In the genomic region with DNA sequence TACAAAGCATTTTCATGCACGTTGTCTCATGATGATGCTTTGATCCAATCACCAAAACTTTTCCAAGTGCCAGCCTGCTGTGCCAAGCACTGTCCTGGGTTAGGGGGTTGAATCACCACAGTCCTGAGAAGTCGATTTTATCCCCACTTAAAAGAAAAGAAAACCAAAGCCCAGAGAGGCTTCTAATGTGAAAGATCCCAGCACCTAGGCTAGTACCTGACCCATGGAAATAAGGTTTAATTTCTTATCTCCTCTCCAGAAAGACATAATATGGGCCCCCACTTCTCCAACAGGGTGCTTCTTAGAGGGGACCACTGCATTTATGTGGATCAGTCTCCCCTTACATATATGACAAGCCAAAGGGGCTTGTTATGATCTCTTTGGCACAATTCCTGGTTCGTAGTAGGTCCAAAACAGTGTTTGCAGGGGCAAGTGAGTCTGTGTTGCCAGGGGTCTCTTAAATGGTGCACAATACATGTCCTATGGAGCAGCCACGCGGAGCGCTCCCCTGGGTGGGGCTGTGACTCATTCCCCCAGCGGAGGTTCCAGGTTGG, we compare ENCODE assay signal across 8 cellular contexts. TPM values are rescaled to one million over a fixed set of nuclear protein-coding genes. Genes with fewer than 3 reads are reported as not detected.
DNase-seq lines count a peak whose midpoint lies in the region; ATAC-seq, FAIRE-seq and TF ChIP-seq lines count a peak whose summit lies in the region.

No MANE protein-coding gene starts in this region.

- TF ChIP-seq POLR2A in spleen (IDR thresholded peaks at IDR 0.05), result no peak

- peaks cover 3% of the 10 kb centered on the region; the same call in 1 of the 2 replicates for H3K4me1 ChIP-seq in HEK293 (ENCODE audit: control insufficient read depth, insufficient read depth, low read length)
- peaks cover 2% of the 10 kb centered on the region for H3K4me1 ChIP-seq in right cardiac atrium (ENCODE audit: control insufficient read depth, insufficient read depth, low read length)
- H3K4me1 ChIP-seq in spleen, result peaks cover 38 to 76% (median 59%) of the 10 kb centered on the region in 6 donors

- CTCF ChIA-PET in HEK293 (lab: Yijun Ruan, JAX), result interaction anchor here (0.5 to 6.8 kb wide), 18 partner anchors 9 to 1402 kb away, joined by 3 to 196 read pairs (median 4); partner anchors contain the start of gene SLC37A4
- CTCF ChIA-PET in activated B cell treated with CpG ODN at 0.5 μM for 24 hours (lab: Charles Lee), result interaction anchor here (1.3 to 1.7 kb wide), 2 partner anchors 15 to 44 kb away, joined by 3 to 11 read pairs; partner anchors contain the start of gene CXCR5

- no peak for ATAC-seq in activated B cell treated with CpG ODN at 0.5 μM for 24 hours (ENCODE audit: low read depth)
- no peak for ATAC-seq in right cardiac atrium
- ATAC-seq in GM19455 (IDR thresholded peaks at IDR 0.05; ENCODE audit: unreplicated experiment), result no peak

- H3K27ac Mint-ChIP-seq in activated B cell treated with CpG ODN at 0.5 μM for 24 hours, result peak overlapping the region; percentile 98

- H3K4me3 Mint-ChIP-seq in activated B cell treated with CpG ODN at 0.5 μM for 24 hours, result peak overlapping the region; percentile 95

- H3K27ac ChIP-seq in HEK293 (ENCODE audit: extremely low read depth, low read depth, low read length) (no peak overlapping the region), right cardiac atrium (ENCODE audit: low read length) (peak overlapping the region; percentile 45), spleen (peak overlapping the region; percentile 92 to 98 (median 96))

- WGBS in right cardiac atrium, result 7% methylated on average over 7 of the region's 7 CpGs
- WGBS in spleen, 5 donors, result 14 to 25% (median 19%) methylated on average over 3 to 7 of the region's 7 CpGs

- FAIRE-seq in RCC 7860 (lab: Jason Lieb, UNC), result no peak

- no peaks in the 10 kb centered on the region for H3K9me3 Mint-ChIP-seq in activated B cell treated with CpG ODN at 0.5 μM for 24 hours

- DNase-seq in activated B cell treated with CpG ODN at 0.5 μM for 24 hours (no peak), right cardiac atrium (peak in 1 of 3 donors; percentile 30), spleen (no peak), GM03348 (ENCODE audit: low spot score) (no peak), GM13977 (ENCODE audit: low spot score) (no peak), RCC 7860 (ENCODE audit: low spot score) (no peak)

- POLR2A ChIA-PET in HEK293 (lab: Yijun Ruan, JAX) (interaction anchor here (0.6 to 5.6 kb wide), 5 partner anchors 11 to 70 kb away, joined by 3 to 96 read pairs (median 7); partner anchors contain the start of gene CENATAC), activated B cell treated with CpG ODN at 0.5 μM for 24 hours (lab: Charles Lee) (interaction anchor here (0.9 to 6.0 kb wide), 5 partner anchors 15 to 137 kb away, joined by 4 to 109 read pairs (median 36); partner anchors contain the start of genes CXCR5 and DDX6)

- H3K27me3 Mint-ChIP-seq in activated B cell treated with CpG ODN at 0.5 μM for 24 hours, result peaks cover 2% of the 10 kb centered on the region

- intact Hi-C loops in activated B cell treated with CpG ODN at 0.5 μM for 24 hours (cut with micrococcal nuclease) (loop anchor here (1.0 to 5.0 kb wide), 7 partner anchors 44 to 1100 kb away; partner anchors contain the start of genes CXCR5, DDX6, RPS25 and TRAPPC4), right cardiac atrium (cut with DNase I) (loop anchor here in 3 of 4 donors (2.0 to 5.0 kb wide), 3 partner anchors 19 to 135 kb away; partner anchors contain the start of gene DDX6 (in 1 of the 3)), spleen (cut with DNase I; ENCODE audit: low total_unique reads) (no loop called here)

- H3K4me3 ChIP-seq in HEK293 (ENCODE audit: low read depth, low read length) (peak overlapping the region; percentile 1; the same call in 1 of the 2 replicates), right cardiac atrium (ENCODE audit: low read length) (no peak overlapping the region), spleen (peak overlapping the region in 6 of 8 donors; percentile 70 to 78 (median 76))

- no peaks in the 10 kb centered on the region for H3K36me3 ChIP-seq in HEK293 (ENCODE audit: control insufficient read depth in 2 of 2, insufficient read depth in 1 of 2, low read length in 2 of 2)
- peaks cover 0 to 7% (median 0%) of the 10 kb centered on the region in 6 donors for H3K36me3 ChIP-seq in spleen

- H3K27me3 ChIP-seq in right cardiac atrium (ENCODE audit: control insufficient read depth, insufficient read depth), result no peaks in the 10 kb centered on the region
- no peaks in the 10 kb centered on the region for H3K27me3 ChIP-seq in spleen (replicated peaks in 1 of 7)

- H3K9me3 ChIP-seq in HEK293 (ENCODE audit: control insufficient read depth, insufficient read depth, low read depth, low read length), result no peaks in the 10 kb centered on the region
- H3K9me3 ChIP-seq in right cardiac atrium (ENCODE audit: control insufficient read depth, low read length), result no peaks in the 10 kb centered on the region
- no peaks in the 10 kb centered on the region for H3K9me3 ChIP-seq in spleen

- TF ChIP-seq CTCF in HEK293 (tag by site-specific recombination; IDR thresholded peaks at IDR 0.05) (no peak), activated B cell treated with CpG ODN at 0.5 μM for 24 hours (IDR thresholded peaks at IDR 0.05) (no peak), spleen (IDR thresholded peaks at IDR 0.05 in 8 of 11, conservative IDR thresholded peaks at IDR 0.05 in 3 of 11) (no peak), GM13977 (IDR thresholded peaks at IDR 0.05; ENCODE audit: extremely low read depth, insufficient read depth, missing control alignments) (no peak)

- in situ Hi-C loops in GM13977 (cut with MboI; ENCODE audit: low pct_unique_long_range_greater_than_20kb, low sequenced_read_pairs, unreplicated experiment), result loop anchor here (25.0 kb wide), 1 partner anchor 240 kb away; the partner anchor contains the start of gene TREH

- peaks cover 62% of the 10 kb centered on the region for H3K4me1 Mint-ChIP-seq in activated B cell treated with CpG ODN at 0.5 μM for 24 hours

- peaks cover 7% of the 10 kb centered on the region for H3K36me3 Mint-ChIP-seq in activated B cell treated with CpG ODN at 0.5 μM for 24 hours (ENCODE audit: low read depth)

TF ChIP-seq in HEK293, 187 proteins besides CTCF, POLR2A, EP300 and RAD21:
- 0 out of 2 replicates have a peak, but pooled peaks have one; percentile 19 for TF ChIP-seq ZBTB6 (tag by site-specific recombination; IDR thresholded peaks at IDR 0.05)
- peak; percentile 94; the same call in 1 of the 2 replicates for TF ChIP-seq ZIC2 (tag by site-specific recombination; IDR thresholded peaks at IDR 0.05)
- TF ChIP-seq ZXDB (tag by site-specific recombination; IDR thresholded peaks at IDR 0.05), result no peak
- TF ChIP-seq, protein P1, sequence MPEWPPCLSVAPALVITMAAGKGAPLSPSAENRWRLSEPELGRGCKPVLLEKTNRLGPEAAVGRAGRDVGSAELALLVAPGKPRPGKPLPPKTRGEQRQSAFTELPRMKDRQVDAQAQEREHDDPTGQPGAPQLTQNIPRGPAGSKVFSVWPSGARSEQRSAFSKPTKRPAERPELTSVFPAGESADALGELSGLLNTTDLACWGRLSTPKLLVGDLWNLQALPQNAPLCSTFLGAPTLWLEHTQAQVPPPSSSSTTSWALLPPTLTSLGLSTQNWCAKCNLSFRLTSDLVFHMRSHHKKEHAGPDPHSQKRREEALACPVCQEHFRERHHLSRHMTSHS (tag by site-specific recombination; IDR thresholded peaks at IDR 0.05), result no peak
- TF ChIP-seq KLF1 (tag by site-specific recombination; IDR thresholded peaks at IDR 0.05), result 0 out of 2 replicates have a peak, but pooled peaks have one; percentile 33
- no peak for TF ChIP-seq RBAK (tag by site-specific recombination; IDR thresholded peaks at IDR 0.05)
- peak; percentile 69 for TF ChIP-seq MYNN (tag by site-specific recombination; IDR thresholded peaks at IDR 0.05; ENCODE audit: borderline replicate concordance)
- no peak for TF ChIP-seq ZNF10 (tag by site-specific recombination; IDR thresholded peaks at IDR 0.05)

RNA-seq across cellular contexts. Expression of gene BCL9L, which starts 1.9 kb away (rescaled TPM):
- total RNA-seq in activated B cell treated with CpG ODN at 0.5 μM for 24 hours, result 20.4 and 21.9 TPM in 2 replicates
- total RNA-seq in right cardiac atrium, result 10 to 100 TPM; 44.0 to 76.7 (median 54.6) TPM
- polyA plus RNA-seq in right cardiac atrium, result 29.9 TPM
- total RNA-seq in spleen, result 10 to 100 TPM; 19.8 to 58.0 (median 39.0) TPM
- polyA plus RNA-seq in spleen, result 10 to 100 TPM in 1 of 3 donors, 1 to 10 TPM in 2; 2.5 to 14.2 (median 2.6) TPM

RNA-seq across cellular contexts. Expression of gene UPK2, which starts 28.5 kb away (rescaled TPM):
- total RNA-seq in activated B cell treated with CpG ODN at 0.5 μM for 24 hours, result 0.27 TPM in 1 of 2 replicates, not detected in the other
- not detected for total RNA-seq in right cardiac atrium
- polyA plus RNA-seq in right cardiac atrium, result not detected
- total RNA-seq in spleen, result not detected
- under 1 TPM in 2 of 3 donors, not detected in 1; 0.09 to 0.13 TPM for polyA plus RNA-seq in spleen

RNA-seq across cellular contexts. Expression of gene FOXR1, which starts 43.9 kb away (rescaled TPM):
- total RNA-seq in activated B cell treated with CpG ODN at 0.5 μM for 24 hours, result not detected in 2 replicates
- not detected for total RNA-seq in right cardiac atrium
- polyA plus RNA-seq in right cardiac atrium, result not detected
- not detected for total RNA-seq in spleen
- polyA plus RNA-seq in spleen, result not detected

RNA-seq across cellular contexts. Expression of gene CXCR5, which starts 43.9 kb away (rescaled TPM):
- total RNA-seq in activated B cell treated with CpG ODN at 0.5 μM for 24 hours, result 198 and 199 TPM in 2 replicates
- total RNA-seq in right cardiac atrium, result not detected
- 0.34 TPM for polyA plus RNA-seq in right cardiac atrium
- total RNA-seq in spleen, result 10 to 100 TPM; 25.0 to 66.6 (median 33.2) TPM
- polyA plus RNA-seq in spleen, result 10 to 100 TPM; 35.4 to 50.7 (median 39.6) TPM
